ENCODE assay signal across 15 cellular contexts in the genomic region with DNA sequence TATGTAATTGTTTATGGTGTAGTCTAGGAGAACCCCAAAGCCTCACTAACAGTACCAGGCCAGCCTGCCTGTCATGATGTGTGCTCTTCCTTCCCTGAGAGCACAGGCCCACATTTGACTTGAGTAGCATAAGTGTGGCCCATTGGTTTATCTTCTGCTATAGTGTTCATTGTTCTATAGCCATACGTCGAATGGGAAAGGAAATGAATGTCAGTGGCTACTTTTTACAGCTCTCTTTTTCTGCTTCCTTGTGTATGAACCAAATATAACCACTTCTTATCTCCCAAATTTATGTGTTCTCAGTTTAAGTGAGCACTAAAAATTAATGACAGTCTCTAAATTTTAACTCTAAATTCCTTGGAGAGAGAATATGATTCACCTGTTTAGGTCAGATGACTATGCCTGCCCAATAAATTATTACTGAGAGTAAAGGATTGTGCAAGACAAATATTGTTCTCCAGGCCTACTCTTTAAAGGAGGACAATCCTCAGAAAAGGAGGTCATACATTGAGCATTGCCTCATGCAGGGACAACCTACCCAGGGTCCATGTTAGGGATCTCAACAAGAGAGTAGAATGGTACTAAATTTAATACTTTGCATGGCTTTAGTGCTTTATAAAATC.
DNase-seq lines count a peak whose midpoint lies in the region; ATAC-seq, FAIRE-seq and TF ChIP-seq lines count a peak whose summit lies in the region.
"Had no signal": no experiment of that assay in that cellular context is flagged by ENCODE, and none has a peak within 500 bp of the region (broad histone marks: within the 10 kb centered on the region; RNA-seq: fewer than 3 reads in every experiment).

No MANE protein-coding gene starts in this region.

- TF ChIP-seq POLR2A in IMR-90 (IDR thresholded peaks at IDR 0.05; ENCODE audit: low read depth, low read length) (no peak), H54 (IDR thresholded peaks at IDR 0.05; ENCODE audit: low read depth, low read length) (no peak)

- DNase-seq in IMR-90 (no peak), bronchial epithelial cell (ENCODE audit: low read depth) (peak; percentile 15), left colon (no peak), small intestine (no peak), H54 (ENCODE audit: insufficient read length, low spot score) (no peak)
- no peak for DNase-seq in stimulated activated effector memory CD8-positive, alpha-beta T cell treated with anti-CD3 and anti-CD28 coated beads, Interleukin-12 subunit alpha, Interleukin-12 subunit beta, amount 100 ng/mL, for 72 hours (ENCODE audit: low spot score in 2 of 2)
- DNase-seq in effector memory CD8-positive, alpha-beta T cell, result no peak
- DNase-seq: Calu3; CD8-positive, alpha-beta T cell; DMS79 treated with DMSO at 0.1 percent for 48 hours; GF-D8; GM23248; HCEC 1CT had no signal

- H3K9ac ChIP-seq in IMR-90 (ENCODE audit: low read depth, low read length), result no peak overlapping the region
- H3K9ac ChIP-seq: BLaER1 treated with 17β-estradiol and CSF1 and Interleukin-3, amounts not matched to agents 10 nM and 100 nM; GM23248 had no signal

- H3K4me1 ChIP-seq in IMR-90 (ENCODE audit: control insufficient read depth, insufficient read depth, low read length) (no peaks in the 10 kb centered on the region), small intestine (ENCODE audit: control insufficient read depth in 2 of 2, insufficient read depth in 1 of 2, low read depth in 1 of 2, low read length in 1 of 2) (no peaks in the 10 kb centered on the region)
- H3K4me1 ChIP-seq: BLaER1 treated with 17β-estradiol and CSF1 and Interleukin-3, amounts not matched to agents 10 nM and 100 nM had no signal

- intact Hi-C loops in IMR-90 (cut with micrococcal nuclease) (no loop called here), left colon (cut with DNase I, micrococcal nuclease) (no loop called here)

- H3K4me3 Mint-ChIP-seq in stimulated activated effector memory CD8-positive, alpha-beta T cell treated with anti-CD3 and anti-CD28 coated beads, Interleukin-12 subunit alpha, Interleukin-12 subunit beta, amount 100 ng/mL, for 72 hours, result no peak overlapping the region
- no peak overlapping the region for H3K4me3 Mint-ChIP-seq in effector memory CD8-positive, alpha-beta T cell
- H3K4me3 Mint-ChIP-seq: B cell; CD8-positive, alpha-beta T cell had no signal

- dilution Hi-C loops in IMR-90 (cut with HindIII; ENCODE audit: low sequenced_read_pairs, unreplicated experiment), result no loop called here

- H3K56ac ChIP-seq in IMR-90 (ENCODE audit: extremely low read depth, insufficient read depth, low read length), result no peak overlapping the region

- H3K27ac Mint-ChIP-seq in stimulated activated effector memory CD8-positive, alpha-beta T cell treated with anti-CD3 and anti-CD28 coated beads, Interleukin-12 subunit alpha, Interleukin-12 subunit beta, amount 100 ng/mL, for 72 hours, result no peak overlapping the region
- no peak overlapping the region for H3K27ac Mint-ChIP-seq in effector memory CD8-positive, alpha-beta T cell
- H3K27ac Mint-ChIP-seq: B cell; CD8-positive, alpha-beta T cell had no signal

- H3K9me3 ChIP-seq in IMR-90 (ENCODE audit: control insufficient read depth, insufficient read depth, low read length), result no peaks in the 10 kb centered on the region
- no peaks in the 10 kb centered on the region for H3K9me3 ChIP-seq in small intestine (ENCODE audit: control insufficient read depth, low read depth)
- H3K9me3 ChIP-seq: BLaER1 treated with 17β-estradiol and CSF1 and Interleukin-3, amounts not matched to agents 10 nM and 100 nM had no signal

- FAIRE-seq in bronchial epithelial cell (lab: Jason Lieb, UNC), result peak; percentile 18
- FAIRE-seq in small intestine (lab: Jason Lieb, UNC), result no peak
- no peak for FAIRE-seq in H54 (lab: Jason Lieb, UNC)

- H2AK5ac ChIP-seq in IMR-90 (ENCODE audit: low read depth, low read length), result no peak overlapping the region

- H3K9me1 ChIP-seq in IMR-90 (ENCODE audit: insufficient read depth, low read length), result no peaks in the 10 kb centered on the region

- no peak overlapping the region for H2BK15ac ChIP-seq in IMR-90 (ENCODE audit: low read depth, low read length)

- H3K27ac ChIP-seq in IMR-90 (ENCODE audit: insufficient read depth, low read length), result no peak overlapping the region
- H3K27ac ChIP-seq in small intestine (ENCODE audit: low read depth in 1 of 2, low read length in 1 of 2), result no peak overlapping the region
- H3K27ac ChIP-seq: BLaER1 treated with 17β-estradiol and CSF1 and Interleukin-3, amounts not matched to agents 10 nM and 100 nM; GM23248 had no signal

- no peak overlapping the region for H3K4me2 ChIP-seq in IMR-90 (ENCODE audit: low read depth, low read length)
- H3K4me2 ChIP-seq: BLaER1 treated with 17β-estradiol and CSF1 and Interleukin-3, amounts not matched to agents 10 nM and 100 nM had no signal

- TF ChIP-seq CTCF in IMR-90 (conservative IDR thresholded peaks at IDR 0.05; ENCODE audit: low read depth, low read length), result no peak
- TF ChIP-seq CTCF in bronchial epithelial cell (IDR thresholded peaks at IDR 0.05; ENCODE audit: insufficient read depth, low read length, severe bottlenecking), result no peak

- no peak overlapping the region for H2BK120ac ChIP-seq in IMR-90 (ENCODE audit: low read depth, low read length)

- H2AK9ac ChIP-seq in IMR-90 (replicated peaks; ENCODE audit: low read depth, low read length, poor library complexity), result no peak overlapping the region

- H2AFZ ChIP-seq in IMR-90 (replicated peaks; ENCODE audit: low read length, poor library complexity), result no peak overlapping the region
- H2AFZ ChIP-seq: GM23248 had no signal

- H4K20me1 ChIP-seq in IMR-90 (ENCODE audit: insufficient read depth, low read length), result no peaks in the 10 kb centered on the region
- H4K20me1 ChIP-seq: BLaER1 treated with 17β-estradiol and CSF1 and Interleukin-3, amounts not matched to agents 10 nM and 100 nM had no signal

- no peak overlapping the region for H3K23ac ChIP-seq in IMR-90 (ENCODE audit: low read depth, low read length)

- no TSS peak for BruUV-seq in IMR-90 (replicated peaks; lab: Mats Ljungman, UMichigan)

- ATAC-seq in IMR-90 (ENCODE audit: low read depth), result no peak
- ATAC-seq in left colon, result peak; percentile 66
- ATAC-seq in stimulated activated effector memory CD8-positive, alpha-beta T cell treated with anti-CD3 and anti-CD28 coated beads, Interleukin-12 subunit alpha, Interleukin-12 subunit beta, amount 100 ng/mL, for 72 hours, result peak; percentile 27
- ATAC-seq in effector memory CD8-positive, alpha-beta T cell (replicated peaks), result no peak
- ATAC-seq: CD8-positive, alpha-beta T cell had no signal

- CTCF ChIA-PET in IMR-90 (lab: Yijun Ruan, JAX), result no interaction called here

- WGBS in IMR-90 (ENCODE audit: extremely low coverage in 2 of 2, insufficient read length in 1 of 2), 2 experiments, result no CpG with 5 or more reads among the region's 2 CpGs
- WGBS in small intestine, 3 donors, result 67 to 82% (median 71%) methylated on average over 2 of the region's 2 CpGs

- no peaks in the 10 kb centered on the region for H3K36me3 ChIP-seq in IMR-90 (ENCODE audit: control insufficient read depth, insufficient read depth, low read length)
- no peaks in the 10 kb centered on the region for H3K36me3 ChIP-seq in bronchial epithelial cell (ENCODE audit: control insufficient read depth, insufficient read depth, low read length)
- H3K36me3 ChIP-seq in small intestine (ENCODE audit: control insufficient read depth in 2 of 2, insufficient read depth in 2 of 2, low read length in 2 of 2), result no peaks in the 10 kb centered on the region
- H3K36me3 ChIP-seq: BLaER1 treated with 17β-estradiol and CSF1 and Interleukin-3, amounts not matched to agents 10 nM and 100 nM had no signal

- H3K18ac ChIP-seq in IMR-90 (ENCODE audit: low read depth, low read length), result no peak overlapping the region

- H3K4me3 ChIP-seq in IMR-90 (ENCODE audit: insufficient read depth, low read depth, low read length), result no peak overlapping the region
- H3K4me3 ChIP-seq in bronchial epithelial cell (ENCODE audit: low read depth, low read length), result no peak overlapping the region
- H3K4me3 ChIP-seq in small intestine (ENCODE audit: low read depth in 1 of 2, low read length in 2 of 2), result no peak overlapping the region
- H3K4me3 ChIP-seq: BLaER1 treated with 17β-estradiol and CSF1 and Interleukin-3, amounts not matched to agents 10 nM and 100 nM; GM23248 had no signal

- no peaks in the 10 kb centered on the region; the same call in 1 of the 2 replicates for H3K27me3 ChIP-seq in IMR-90 (ENCODE audit: control insufficient read depth, insufficient read depth, low read length)
- no peaks in the 10 kb centered on the region for H3K27me3 ChIP-seq in bronchial epithelial cell (ENCODE audit: control insufficient read depth, insufficient read depth, low read length)
- H3K27me3 ChIP-seq in small intestine (ENCODE audit: control insufficient read depth in 2 of 2, insufficient read depth in 2 of 2, low read length in 2 of 2), result no peaks in the 10 kb centered on the region
- H3K27me3 ChIP-seq: BLaER1 treated with 17β-estradiol and CSF1 and Interleukin-3, amounts not matched to agents 10 nM and 100 nM had no signal

- no peak for TF ChIP-seq RAD21 in IMR-90 (IDR thresholded peaks at IDR 0.05; ENCODE audit: low read length)

- H3K4ac ChIP-seq in IMR-90 (ENCODE audit: low read depth, low read length), result no peak overlapping the region

- no peak overlapping the region for H2BK20ac ChIP-seq in IMR-90 (ENCODE audit: low read depth, low read length)

- POLR2A ChIA-PET in IMR-90 (lab: Charles Lee; ENCODE audit: unreplicated experiment), result no interaction called here

- H4K8ac ChIP-seq in IMR-90 (ENCODE audit: low read depth in 2 of 2, low read length in 2 of 2), result no peak overlapping the region

- H4K91ac ChIP-seq in IMR-90 (ENCODE audit: insufficient read depth, low read depth, low read length), result no peak overlapping the region

- no peak overlapping the region for H2BK5ac ChIP-seq in IMR-90 (ENCODE audit: low read depth, low read length, poor library complexity, severe bottlenecking)

- no peaks in the 10 kb centered on the region for H3K36me3 Mint-ChIP-seq in stimulated activated effector memory CD8-positive, alpha-beta T cell treated with anti-CD3 and anti-CD28 coated beads, Interleukin-12 subunit alpha, Interleukin-12 subunit beta, amount 100 ng/mL, for 72 hours
- H3K36me3 Mint-ChIP-seq in effector memory CD8-positive, alpha-beta T cell (ENCODE audit: insufficient read depth), result no peaks in the 10 kb centered on the region
- H3K36me3 Mint-ChIP-seq: CD8-positive, alpha-beta T cell had no signal

- no peak overlapping the region for H3K14ac ChIP-seq in IMR-90 (replicated peaks; ENCODE audit: low read depth, low read length)

- no peaks in the 10 kb centered on the region for H3K79me1 ChIP-seq in IMR-90 (ENCODE audit: low read depth in 1 of 2, low read length in 2 of 2)

- no peaks in the 10 kb centered on the region for H3K9me3 Mint-ChIP-seq in stimulated activated effector memory CD8-positive, alpha-beta T cell treated with anti-CD3 and anti-CD28 coated beads, Interleukin-12 subunit alpha, Interleukin-12 subunit beta, amount 100 ng/mL, for 72 hours
- no peaks in the 10 kb centered on the region for H3K9me3 Mint-ChIP-seq in effector memory CD8-positive, alpha-beta T cell
- H3K9me3 Mint-ChIP-seq: CD8-positive, alpha-beta T cell had no signal

- in situ Hi-C loops in IMR-90 (cut with MboI; ENCODE audit: low sequenced_read_pairs), result no loop called here

- no peaks in the 10 kb centered on the region for H3K27me3 Mint-ChIP-seq in effector memory CD8-positive, alpha-beta T cell

- no peaks in the 10 kb centered on the region for H3K4me1 Mint-ChIP-seq in stimulated activated effector memory CD8-positive, alpha-beta T cell treated with anti-CD3 and anti-CD28 coated beads, Interleukin-12 subunit alpha, Interleukin-12 subunit beta, amount 100 ng/mL, for 72 hours
- no peaks in the 10 kb centered on the region for H3K4me1 Mint-ChIP-seq in effector memory CD8-positive, alpha-beta T cell (ENCODE audit: low read depth in 2 of 2)
- H3K4me1 Mint-ChIP-seq: B cell had no signal

- no peak overlapping the region for H4K5ac ChIP-seq in IMR-90 (ENCODE audit: low read depth, low read length)

Comparison
In these comparisons a context has a peak if more than half of its experiments do, and no peak if none do; other contexts are left out.
1. ATAC-seq: peak in left colon (single experiment) and stimulated activated effector memory CD8-positive, alpha-beta T cell treated with anti-CD3 and anti-CD28 coated beads, Interleukin-12 subunit alpha, Interleukin-12 subunit beta, amount 100 ng/mL, for 72 hours (single experiment); none in IMR-90 (single experiment) and effector memory CD8-positive, alpha-beta T cell (single experiment).